Comparison of ENCODE assay signal across 8 cellular contexts in genomic region chr3:50088725-50089602, GRCh38. TPM values are rescaled to one million over a fixed set of nuclear protein-coding genes. Genes with fewer than 3 reads are reported as not detected.
DNase-seq lines count a peak whose midpoint lies in the region; ATAC-seq and TF ChIP-seq lines count a peak whose summit lies in the region.

Gene RBM5 (plus strand): TSS chr3:50088919. CDS start chr3:50090435, 1,516 bp downstream.

- H3K27ac Mint-ChIP-seq in activated naive CD4-positive, alpha-beta T cell treated with anti-CD3 and anti-CD28 coated beads, Interleukin-2, amount 10 ng/mL, durations not matched to agents 7 days and 5 days: peak within 1 kb of the TSS; percentile 98

- DNase-seq in GDM1 (lab: John Stamatoyannopoulos, UW) (peak; percentile 89), MV-4-11 (lab: John Stamatoyannopoulos, UW) (peak; percentile 91), SK-N-MC (ENCODE audit: low read depth, low spot score) (peak; percentile 16), substantia nigra (lab: John Stamatoyannopoulos, UW) (peak; percentile 48 to 94 (median 87))
- peak; percentile 97 for DNase-seq in activated naive CD4-positive, alpha-beta T cell treated with anti-CD3 and anti-CD28 coated beads, Interleukin-2, amount 10 ng/mL, durations not matched to agents 7 days and 5 days

- H3K27me3 ChIP-seq in gastroesophageal sphincter (no peaks in the 10 kb centered on the region), neutrophil (no peaks in the 10 kb centered on the region)

- H3K27me3 Mint-ChIP-seq in activated naive CD4-positive, alpha-beta T cell treated with anti-CD3 and anti-CD28 coated beads, Interleukin-2, amount 10 ng/mL, durations not matched to agents 7 days and 5 days: no peaks in the 10 kb centered on the region

- CTCF ChIA-PET in HEK293 (lab: Yijun Ruan, JAX): interaction anchor here (0.6 to 0.7 kb wide), 2 partner anchors 42 to 1102 kb away, joined by 4 to 5 read pairs; no protein-coding TSS in a partner anchor
- CTCF ChIA-PET in activated naive CD4-positive, alpha-beta T cell treated with anti-CD3 and anti-CD28 coated beads, Interleukin-2, amount 10 ng/mL, durations not matched to agents 7 days and 5 days (lab: Charles Lee): interaction anchor here (0.6 to 2.4 kb wide), 3 partner anchors 11 to 286 kb away, joined by 3 to 12 read pairs (median 3); partner anchors contain the start of gene INKA1

- TF ChIP-seq EP300 in gastroesophageal sphincter (IDR thresholded peaks at IDR 0.05): no peak

- H3K9me3 ChIP-seq in HEK293 (ENCODE audit: control insufficient read depth, insufficient read depth, low read depth, low read length) (no peaks in the 10 kb centered on the region), SK-N-MC (ENCODE audit: low read depth, low read length) (no peaks in the 10 kb centered on the region), gastroesophageal sphincter (no peaks in the 10 kb centered on the region), neutrophil (no peaks in the 10 kb centered on the region)

- no peaks in the 10 kb centered on the region for H3K4me1 ChIP-seq in HEK293 (ENCODE audit: control insufficient read depth, insufficient read depth, low read length)
- peaks cover 7 to 35% (median 12%) of the 10 kb centered on the region in 3 donors for H3K4me1 ChIP-seq in gastroesophageal sphincter
- peaks cover 26% of the 10 kb centered on the region in 2 experiments for H3K4me1 ChIP-seq in neutrophil (ENCODE audit: control insufficient read depth in 1 of 2, insufficient read depth in 1 of 2, low read depth in 1 of 2, low read length in 1 of 2)

- H3K27ac ChIP-seq in HEK293 (ENCODE audit: extremely low read depth, low read depth, low read length) (peak within 1 kb of the TSS; percentile 85), SK-N-MC (peak within 1 kb of the TSS; percentile 91), gastroesophageal sphincter (peak within 1 kb of the TSS; percentile 93 to 97 (median 96)), neutrophil (peak within 1 kb of the TSS; percentile 91), substantia nigra (ENCODE audit: low read depth, low read length, poor library complexity, severe bottlenecking) (peak within 1 kb of the TSS; percentile 95)

- ATAC-seq in gastroesophageal sphincter: peak; percentile 100

- H3K9me3 Mint-ChIP-seq in activated naive CD4-positive, alpha-beta T cell treated with anti-CD3 and anti-CD28 coated beads, Interleukin-2, amount 10 ng/mL, durations not matched to agents 7 days and 5 days: no peaks in the 10 kb centered on the region

- H3K9ac ChIP-seq in SK-N-MC (ENCODE audit: insufficient read length): peak within 1 kb of the TSS; percentile 99

- 0% methylated on average over 3 to 19 of the region's 61 CpGs for WGBS in gastroesophageal sphincter (ENCODE audit: low coverage in 1 of 2), 2 donors

- TF ChIP-seq CTCF in HEK293 (tag by site-specific recombination; IDR thresholded peaks at IDR 0.05): no peak
- peak in 1 of 4 experiments; percentile 20 for TF ChIP-seq CTCF in gastroesophageal sphincter (IDR thresholded peaks at IDR 0.05)
- no peak for TF ChIP-seq CTCF in neutrophil (IDR thresholded peaks at IDR 0.05)

- peak within 1 kb of the TSS; percentile 94 for H3K4me3 Mint-ChIP-seq in activated naive CD4-positive, alpha-beta T cell treated with anti-CD3 and anti-CD28 coated beads, Interleukin-2, amount 10 ng/mL, durations not matched to agents 7 days and 5 days

- H3K4me1 Mint-ChIP-seq in activated naive CD4-positive, alpha-beta T cell treated with anti-CD3 and anti-CD28 coated beads, Interleukin-2, amount 10 ng/mL, durations not matched to agents 7 days and 5 days: peaks cover 29% of the 10 kb centered on the region

- POLR2A ChIA-PET in HEK293 (lab: Yijun Ruan, JAX): no interaction called here

- TF ChIP-seq POLR2A in gastroesophageal sphincter (IDR thresholded peaks at IDR 0.05): peak; percentile 35 to 62

- H3K36me3 ChIP-seq in HEK293 (ENCODE audit: control insufficient read depth in 2 of 2, insufficient read depth in 1 of 2, low read length in 2 of 2): peaks cover 23 to 40% of the 10 kb centered on the region in 2 experiments
- peaks cover 32% of the 10 kb centered on the region for H3K36me3 ChIP-seq in SK-N-MC (ENCODE audit: insufficient read depth, low read length)
- H3K36me3 ChIP-seq in gastroesophageal sphincter: peaks cover 0 to 38% of the 10 kb centered on the region in 2 donors
- peaks cover 40% of the 10 kb centered on the region for H3K36me3 ChIP-seq in neutrophil

- H3K4me3 ChIP-seq in HEK293 (ENCODE audit: low read depth, low read length) (peak within 1 kb of the TSS; percentile 99), SK-N-MC (peak within 1 kb of the TSS; percentile 89), gastroesophageal sphincter (peak within 1 kb of the TSS; percentile 87 to 94), neutrophil (ENCODE audit: low read depth in 1 of 2, low read length in 1 of 2) (peak within 1 kb of the TSS; percentile 86 to 94)

- H3K36me3 Mint-ChIP-seq in activated naive CD4-positive, alpha-beta T cell treated with anti-CD3 and anti-CD28 coated beads, Interleukin-2, amount 10 ng/mL, durations not matched to agents 7 days and 5 days: peaks cover 33% of the 10 kb centered on the region

TF ChIP-seq in HEK293, 187 proteins besides CTCF, POLR2A, EP300 and RAD21 (continues in another document):
- TF ChIP-seq SALL2 (tag by site-specific recombination; IDR thresholded peaks at IDR 0.05; ENCODE audit: borderline replicate concordance) (no peak), ZNF341 (tag by site-specific recombination; IDR thresholded peaks at IDR 0.05; ENCODE audit: low read depth) (peak; percentile 84), ZNF391 (tag by site-specific recombination; IDR thresholded peaks at IDR 0.05; ENCODE audit: borderline replicate concordance, low read depth) (peak; percentile 16; the same call in 1 of the 2 replicates), ZNF518A (tag by site-specific recombination; conservative IDR thresholded peaks at IDR 0.05; ENCODE audit: low read depth) (0 out of 2 replicates have a peak, but pooled peaks have one; percentile 31), ZNF660 (tag by site-specific recombination; IDR thresholded peaks at IDR 0.05) (peak; percentile 5; the same call in 1 of the 2 replicates), ZNF335 (tag by site-specific recombination; conservative IDR thresholded peaks at IDR 0.05) (peak; percentile 65), ZXDB (tag by site-specific recombination; IDR thresholded peaks at IDR 0.05) (peak; percentile 56), EGR2 (tag by site-specific recombination; IDR thresholded peaks at IDR 0.05; ENCODE audit: low read depth) (0 out of 2 replicates have a peak, but pooled peaks have one; percentile 6), YY1 (tag by site-specific recombination; IDR thresholded peaks at IDR 0.05) (peak; percentile 73), SP3 (tag by site-specific recombination; IDR thresholded peaks at IDR 0.05) (peak; percentile 85), ZIC2 (tag by site-specific recombination; IDR thresholded peaks at IDR 0.05) (no peak)
- TF ChIP-seq, protein P1, sequence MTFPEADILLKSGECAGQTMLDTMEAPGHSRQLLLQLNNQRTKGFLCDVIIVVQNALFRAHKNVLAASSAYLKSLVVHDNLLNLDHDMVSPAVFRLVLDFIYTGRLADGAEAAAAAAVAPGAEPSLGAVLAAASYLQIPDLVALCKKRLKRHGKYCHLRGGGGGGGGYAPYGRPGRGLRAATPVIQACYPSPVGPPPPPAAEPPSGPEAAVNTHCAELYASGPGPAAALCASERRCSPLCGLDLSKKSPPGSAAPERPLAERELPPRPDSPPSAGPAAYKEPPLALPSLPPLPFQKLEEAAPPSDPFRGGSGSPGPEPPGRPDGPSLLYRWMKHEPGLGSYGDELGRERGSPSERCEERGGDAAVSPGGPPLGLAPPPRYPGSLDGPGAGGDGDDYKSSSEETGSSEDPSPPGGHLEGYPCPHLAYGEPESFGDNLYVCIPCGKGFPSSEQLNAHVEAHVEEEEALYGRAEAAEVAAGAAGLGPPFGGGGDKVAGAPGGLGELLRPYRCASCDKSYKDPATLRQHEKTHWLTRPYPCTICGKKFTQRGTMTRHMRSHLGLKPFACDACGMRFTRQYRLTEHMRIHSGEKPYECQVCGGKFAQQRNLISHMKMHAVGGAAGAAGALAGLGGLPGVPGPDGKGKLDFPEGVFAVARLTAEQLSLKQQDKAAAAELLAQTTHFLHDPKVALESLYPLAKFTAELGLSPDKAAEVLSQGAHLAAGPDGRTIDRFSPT (tag by site-specific recombination; IDR thresholded peaks at IDR 0.05): peak; percentile 17; the same call in 1 of the 2 replicates

RNA-seq across cellular contexts. Expression of gene RBM5, which starts in this region (rescaled TPM):
- total RNA-seq in gastroesophageal sphincter: 100 to 1,000 TPM in 3 of 4 donors, 10 to 100 TPM in 1; 85.7 to 228 (median 136) TPM

Comparison
In these comparisons a context has a peak if more than half of its experiments do, and no peak if none do; other contexts are left out.
1. Peak in every context shown above with its lines: DNase-seq, ATAC-seq, H3K4me3 ChIP-seq and H3K27ac ChIP-seq.
2. DNase-seq: peak in every context shown above with its lines; median percentile 97 in activated naive CD4-positive, alpha-beta T cell treated with anti-CD3 and anti-CD28 coated beads, Interleukin-2, amount 10 ng/mL, durations not matched to agents 7 days and 5 days; 91 in MV-4-11; 89 in GDM1; 87 in substantia nigra; 16 in SK-N-MC.